In the genomic region with DNA sequence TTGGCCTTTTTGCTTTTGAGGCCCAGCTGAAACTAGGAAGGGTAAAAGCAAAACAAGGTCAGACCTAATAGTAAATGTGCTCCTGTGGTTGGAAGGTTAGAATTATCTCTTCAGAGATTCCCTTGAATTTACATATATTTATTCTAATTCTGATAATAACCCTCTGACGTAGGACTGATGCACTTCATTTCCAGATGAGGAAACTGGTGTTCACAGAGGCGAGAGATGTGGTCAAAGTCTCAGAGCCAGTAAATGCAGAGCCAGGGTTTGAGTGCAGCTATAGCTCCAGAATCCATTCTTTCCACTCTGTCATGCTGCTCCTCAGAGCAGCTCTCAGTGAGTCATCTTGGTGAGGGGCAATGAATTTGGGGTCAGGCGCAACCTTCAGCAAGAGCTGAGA, we compare ENCODE assay signal across 16 cellular contexts.
A peak's percentile ranks its signal among the peaks of the same experiment; 100 is the strongest.
DNase-seq lines count a peak whose midpoint lies in the region; ATAC-seq and TF ChIP-seq lines count a peak whose summit lies in the region.
"Had no signal": no experiment of that assay in that cellular context is flagged by ENCODE, and none has a peak within 500 bp of the region (broad histone marks: within the 10 kb centered on the region; RNA-seq: fewer than 3 reads in every experiment).

No MANE protein-coding gene starts in this region.

- H3K79me2 ChIP-seq in H9 (ENCODE audit: insufficient read depth, low read length): no peaks in the 10 kb centered on the region

- H3K9me3 Mint-ChIP-seq in H9: peaks cover 3 to 4% of the 10 kb centered on the region in 2 experiments

- H2BK12ac ChIP-seq in H9 (ENCODE audit: insufficient read length, low read depth, low read length): no peak overlapping the region
- no peak overlapping the region for H2BK12ac ChIP-seq in neuronal stem cell (ENCODE audit: low read length)

- H3K36me3 ChIP-seq in SK-N-MC (ENCODE audit: insufficient read depth, low read length) (no peaks in the 10 kb centered on the region), left lung (no peaks in the 10 kb centered on the region), neuronal stem cell (replicated peaks in 1 of 2; ENCODE audit: control insufficient read depth in 2 of 2, insufficient read depth in 2 of 2, low read length in 2 of 2) (no peaks in the 10 kb centered on the region), esophagus muscularis mucosa (no peaks in the 10 kb centered on the region), HAP-1 (replicated peaks) (no peaks in the 10 kb centered on the region)
- H3K36me3 ChIP-seq: BLaER1 treated with 17β-estradiol and CSF1 and Interleukin-3, amounts not matched to agents 10 nM and 100 nM had no signal

- H3K18ac ChIP-seq in H9 (ENCODE audit: insufficient read length, low read depth, low read length): no peak overlapping the region
- H3K18ac ChIP-seq in neuronal stem cell (ENCODE audit: low read length): no peak overlapping the region

- H3K27me3 Mint-ChIP-seq in H9 (ENCODE audit: low read depth): 0 out of 2 replicates have a peak, but pooled peaks cover 2% of the 10 kb centered on the region
- H3K27me3 Mint-ChIP-seq: IgD-negative memory B cell had no signal

- no peak overlapping the region for H3K9ac ChIP-seq in H9 (ENCODE audit: extremely low read depth, insufficient read length, low read length)
- no peak overlapping the region for H3K9ac ChIP-seq in SK-N-MC (ENCODE audit: insufficient read length)
- H3K9ac ChIP-seq in neuronal stem cell (ENCODE audit: low read depth, low read length, poor library complexity): no peak overlapping the region
- H3K9ac ChIP-seq: BLaER1 treated with 17β-estradiol and CSF1 and Interleukin-3, amounts not matched to agents 10 nM and 100 nM had no signal

- H3K4me2 ChIP-seq in H9 (ENCODE audit: insufficient read depth, insufficient read length, low read length) (peak overlapping the region; percentile 22), neuronal stem cell (ENCODE audit: insufficient read depth, low read length, poor library complexity, severe bottlenecking) (no peak overlapping the region)
- H3K4me2 ChIP-seq: BLaER1 treated with 17β-estradiol and CSF1 and Interleukin-3, amounts not matched to agents 10 nM and 100 nM had no signal

- H2BK20ac ChIP-seq in H9 (ENCODE audit: low read depth, low read length, poor library complexity, severe bottlenecking): no peak overlapping the region

- TF ChIP-seq EP300 in esophagus muscularis mucosa (IDR thresholded peaks at IDR 0.05): no peak

- H2BK120ac ChIP-seq in H9 (ENCODE audit: low read depth, low read length, poor library complexity, severe bottlenecking) (no peak overlapping the region), neuronal stem cell (ENCODE audit: low read depth, low read length) (no peak overlapping the region)

- peak overlapping the region in 2 of 3 experiments; percentile 20 to 71; a peak in 4 of 7 replicates for H3K27ac Mint-ChIP-seq in H9
- H3K27ac Mint-ChIP-seq: CD8-positive, alpha-beta T cell; IgD-negative memory B cell had no signal

- H3K4ac ChIP-seq in H9 (ENCODE audit: low read depth, low read length) (no peak overlapping the region), neuronal stem cell (ENCODE audit: low read length) (no peak overlapping the region)

- H4K8ac ChIP-seq in H9 (replicated peaks; ENCODE audit: insufficient read length, low read depth, low read length) (no peak overlapping the region), neuronal stem cell (ENCODE audit: low read depth, low read length) (no peak overlapping the region)

- ATAC-seq in left lung: peak; percentile 29
- ATAC-seq: CD8-positive, alpha-beta T cell had no signal

- H3K4me1 ChIP-seq in H9 (ENCODE audit: insufficient read depth, low read length) (peaks cover 8% of the 10 kb centered on the region; the same call in 1 of the 2 replicates), left lung (no peaks in the 10 kb centered on the region), neuronal stem cell (ENCODE audit: control insufficient read depth in 2 of 2, insufficient read depth in 1 of 2, low read depth in 1 of 2, low read length in 2 of 2) (peaks cover 2 to 7% of the 10 kb centered on the region in 2 donors), esophagus muscularis mucosa (no peaks in the 10 kb centered on the region), HAP-1 (0 out of 2 replicates have a peak, but pooled peaks cover 3% of the 10 kb centered on the region)

- H3K27ac ChIP-seq in H9 (ENCODE audit: insufficient read length, low read depth, low read length): peak overlapping the region; percentile 39
- peak overlapping the region; percentile 21; the same call in 1 of the 2 replicates for H3K27ac ChIP-seq in SK-N-MC
- H3K27ac ChIP-seq in left lung: no peak overlapping the region
- no peak overlapping the region for H3K27ac ChIP-seq in neuronal stem cell (replicated peaks; ENCODE audit: low read length)
- H3K27ac ChIP-seq in coronary artery: no peak overlapping the region
- H3K27ac ChIP-seq in esophagus muscularis mucosa (replicated peaks in 1 of 4): no peak overlapping the region
- H3K27ac ChIP-seq: BLaER1 treated with 17β-estradiol and CSF1 and Interleukin-3, amounts not matched to agents 10 nM and 100 nM had no signal

- no peaks in the 10 kb centered on the region for H3K27me3 ChIP-seq in H9 (ENCODE audit: insufficient read depth, low read length)
- H3K27me3 ChIP-seq in left lung: no peaks in the 10 kb centered on the region
- H3K27me3 ChIP-seq in neuronal stem cell (ENCODE audit: control insufficient read depth in 3 of 3, insufficient read depth in 3 of 3, low read depth in 1 of 3, low read length in 3 of 3): no peaks in the 10 kb centered on the region
- no peaks in the 10 kb centered on the region for H3K27me3 ChIP-seq in esophagus muscularis mucosa
- no peaks in the 10 kb centered on the region for H3K27me3 ChIP-seq in HAP-1 (ENCODE audit: low read depth)
- H3K27me3 ChIP-seq: BLaER1 treated with 17β-estradiol and CSF1 and Interleukin-3, amounts not matched to agents 10 nM and 100 nM had no signal

- peak overlapping the region; percentile 69 for H3K4me3 ChIP-seq in SK-N-MC
- no peak overlapping the region for H3K4me3 ChIP-seq in left lung
- H3K4me3 ChIP-seq in neuronal stem cell (ENCODE audit: low read length in 2 of 2): no peak overlapping the region
- H3K4me3 ChIP-seq in coronary artery: no peak overlapping the region
- no peak overlapping the region for H3K4me3 ChIP-seq in esophagus muscularis mucosa
- no peak overlapping the region for H3K4me3 ChIP-seq in HAP-1
- H3K4me3 ChIP-seq: BLaER1 treated with 17β-estradiol and CSF1 and Interleukin-3, amounts not matched to agents 10 nM and 100 nM had no signal

- no peak for TF ChIP-seq CTCF in H9 (conservative IDR thresholded peaks at IDR 0.05)
- TF ChIP-seq CTCF in left lung (IDR thresholded peaks at IDR 0.05): no peak
- no peak for TF ChIP-seq CTCF in coronary artery (IDR thresholded peaks at IDR 0.05)
- no peak for TF ChIP-seq CTCF in esophagus muscularis mucosa (IDR thresholded peaks at IDR 0.05)

- H4K91ac ChIP-seq in H9 (ENCODE audit: insufficient read length, low read depth, low read length) (no peak overlapping the region), neuronal stem cell (ENCODE audit: low read depth, low read length, poor library complexity) (no peak overlapping the region)

- H2BK5ac ChIP-seq in H9 (ENCODE audit: insufficient read length, low read length) (no peak overlapping the region), neuronal stem cell (ENCODE audit: low read length) (no peak overlapping the region)

- H3K36me3 Mint-ChIP-seq in H9 (ENCODE audit: insufficient read depth in 1 of 3, low read depth in 3 of 3): peaks cover 2 to 5% (median 3%) of the 10 kb centered on the region in 3 experiments; a peak in 5 of 7 replicates
- H3K36me3 Mint-ChIP-seq: CD8-positive, alpha-beta T cell; IgD-negative memory B cell had no signal

- H4K20me1 ChIP-seq in H9 (ENCODE audit: control insufficient read depth, insufficient read depth, insufficient read length): no peaks in the 10 kb centered on the region
- H4K20me1 ChIP-seq: BLaER1 treated with 17β-estradiol and CSF1 and Interleukin-3, amounts not matched to agents 10 nM and 100 nM had no signal

- H2AK5ac ChIP-seq in H9 (ENCODE audit: insufficient read length, low read length) (no peak overlapping the region), neuronal stem cell (ENCODE audit: low read depth, low read length) (no peak overlapping the region)

- H3K23ac ChIP-seq in H9 (ENCODE audit: insufficient read length, low read depth, low read length) (no peak overlapping the region), neuronal stem cell (ENCODE audit: low read depth, low read length, poor library complexity) (no peak overlapping the region)

- H3K14ac ChIP-seq in H9 (ENCODE audit: insufficient read depth, low read length): no peak overlapping the region
- H3K14ac ChIP-seq in neuronal stem cell (ENCODE audit: low read length): no peak overlapping the region

- H3K9me3 ChIP-seq in H9 (ENCODE audit: control insufficient read depth, low read depth, low read length) (no peaks in the 10 kb centered on the region), SK-N-MC (ENCODE audit: low read depth, low read length) (no peaks in the 10 kb centered on the region), left lung (no peaks in the 10 kb centered on the region), neuronal stem cell (replicated peaks in 1 of 2; ENCODE audit: control insufficient read depth in 2 of 2, insufficient read depth in 1 of 2, low read depth in 1 of 2, low read length in 2 of 2) (no peaks in the 10 kb centered on the region), esophagus muscularis mucosa (no peaks in the 10 kb centered on the region), HAP-1 (no peaks in the 10 kb centered on the region)

- H2AFZ ChIP-seq in H9 (ENCODE audit: low read length): no peak overlapping the region
- peak overlapping the region; percentile 9 for H2AFZ ChIP-seq in neuronal stem cell (ENCODE audit: low read length)

- no CpG with 5 or more reads among the region's 3 CpGs for WGBS in H9 (ENCODE audit: extremely low coverage, insufficient read length, low lambda C conversion rate)
- no CpG with 5 or more reads among the region's 3 CpGs for WGBS in neuronal stem cell (ENCODE audit: extremely low coverage in 2 of 2, insufficient read length in 2 of 2, insufficient replicate concordance in 1 of 2), 2 donors
- 77% methylated on average over 3 of the region's 3 CpGs for WGBS in esophagus muscularis mucosa

- peak overlapping the region in 1 of 2 experiments; percentile 80; a peak in 3 of 5 replicates for H3K4me3 Mint-ChIP-seq in H9
- H3K4me3 Mint-ChIP-seq: CD8-positive, alpha-beta T cell; IgD-negative memory B cell had no signal

- intact Hi-C loops in left lung (cut with DNase I): no loop called here
- intact Hi-C loops in esophagus muscularis mucosa (cut with DNase I): no loop called here

- H3K23me2 ChIP-seq in H9 (ENCODE audit: insufficient read length, low read depth, low read length, poor library complexity, severe bottlenecking): no peaks in the 10 kb centered on the region

- TF ChIP-seq POLR2A in esophagus muscularis mucosa (IDR thresholded peaks at IDR 0.05; ENCODE audit: low read depth): no peak

- in situ Hi-C loops in HAP-1 (cut with MboI; ENCODE audit: low sequenced_read_pairs): no loop called here

- DNase-seq in H9 (no peak), SK-N-MC (ENCODE audit: low read depth, low spot score) (no peak), left lung (no peak), neuronal stem cell (ENCODE audit: low spot score) (no peak), coronary artery (ENCODE audit: low spot score) (no peak), esophagus muscularis mucosa (ENCODE audit: extremely low spot score) (no peak), HAP-1 (ENCODE audit: low spot score in 2 of 2) (no peak), nucleus accumbens (lab: John Stamatoyannopoulos, UW) (no peak)
- DNase-seq: CD8-positive, alpha-beta T cell; Karpas-422; NCI-H1436; NCI-H2029; NCI-H2171; NCI-H526 treated with DMSO at 0.1 percent for 48 hours had no signal

- H3K79me1 ChIP-seq in H9 (ENCODE audit: insufficient read depth, low read depth, low read length, poor library complexity, severe bottlenecking) (no peaks in the 10 kb centered on the region), neuronal stem cell (ENCODE audit: low read depth, low read length) (no peaks in the 10 kb centered on the region)

- H2BK15ac ChIP-seq in H9 (ENCODE audit: low read depth, low read length) (no peak overlapping the region), neuronal stem cell (ENCODE audit: low read length) (no peak overlapping the region)

- no peak overlapping the region for H4K5ac ChIP-seq in H9 (ENCODE audit: insufficient read length, low read depth, low read length)

- H3K56ac ChIP-seq in H9 (ENCODE audit: insufficient read length, low read depth, low read length): no peak overlapping the region

- H3T11ph ChIP-seq in H9 (ENCODE audit: low read length): no peak overlapping the region

- H3K4me1 Mint-ChIP-seq in H9: peaks cover 35 to 38% of the 10 kb centered on the region in 2 experiments

Comparison
In these comparisons a context has a peak if more than half of its experiments do, and no peak if none do; other contexts are left out.
1. H3K27ac ChIP-seq: peak in H9 (single experiment) and SK-N-MC (single experiment); none in left lung (0 of 2), neuronal stem cell (single experiment), coronary artery (0 of 2) and esophagus muscularis mucosa (0 of 4).